In genomic region chr19:54209748-54210494, GRCh38 we compare ENCODE assay signal across 8 cellular contexts. TPM values are rescaled to one million over a fixed set of nuclear protein-coding genes. Genes with fewer than 3 reads are reported as not detected.
DNase-seq lines count a peak whose midpoint lies in the region; ATAC-seq and TF ChIP-seq lines count a peak whose summit lies in the region.

No MANE protein-coding gene starts in this region.

- H3K27me3 ChIP-seq in right lobe of liver (no peaks in the 10 kb centered on the region), stomach (no peaks in the 10 kb centered on the region)

- DNase-seq in DMS79 (lab: John Stamatoyannopoulos, UW) (peak; percentile 97), MV-4-11 (lab: John Stamatoyannopoulos, UW) (peak; percentile 87), SK-MEL-5 (ENCODE audit: low read depth, low spot score) (peak; percentile 97), right lobe of liver (peak; percentile 92 to 98 (median 94)), stomach (peak; percentile 97), germinal center (ENCODE audit: low spot score) (no peak)

- TF ChIP-seq EP300 in stomach (IDR thresholded peaks at IDR 0.05), result no peak

- peak overlapping the region; percentile 94 for H3K27ac Mint-ChIP-seq in dendritic cell treated with granulocyte-macrophage colony-stimulating factor and Interleukin-4, amounts not matched to agents 40 ng/mL and 50 ng/mL, for 4 days

- intact Hi-C loops in dendritic cell treated with granulocyte-macrophage colony-stimulating factor and Interleukin-4, amounts not matched to agents 40 ng/mL and 50 ng/mL, for 4 days (cut with micrococcal nuclease), result loop anchor here (2.0 to 10.0 kb wide), 4 partner anchors 13 to 175 kb away; partner anchors contain the start of gene LILRB3
- intact Hi-C loops in right lobe of liver (cut with DNase I), result no loop called here
- intact Hi-C loops in stomach (cut with DNase I; ENCODE audit: low total_unique reads), result no loop called here

- TF ChIP-seq POLR2A in right lobe of liver (IDR thresholded peaks at IDR 0.05) (peak; percentile 54), stomach (IDR thresholded peaks at IDR 0.05) (no peak)

- peak; percentile 67 to 83 (median 78) for ATAC-seq in right lobe of liver
- no peak for ATAC-seq in GM19455 (IDR thresholded peaks at IDR 0.05; ENCODE audit: unreplicated experiment)

- H3K9me3 Mint-ChIP-seq in dendritic cell treated with granulocyte-macrophage colony-stimulating factor and Interleukin-4, amounts not matched to agents 40 ng/mL and 50 ng/mL, for 4 days, result no peaks in the 10 kb centered on the region

- peaks cover 81% of the 10 kb centered on the region for H3K4me1 Mint-ChIP-seq in dendritic cell treated with granulocyte-macrophage colony-stimulating factor and Interleukin-4, amounts not matched to agents 40 ng/mL and 50 ng/mL, for 4 days (ENCODE audit: low read depth)

- H3K4me1 ChIP-seq in right lobe of liver (peaks cover 0 to 71% (median 35%) of the 10 kb centered on the region in 4 donors), stomach (peaks cover 52 to 65% (median 64%) of the 10 kb centered on the region in 4 donors)

- no peaks in the 10 kb centered on the region for H3K27me3 Mint-ChIP-seq in dendritic cell treated with granulocyte-macrophage colony-stimulating factor and Interleukin-4, amounts not matched to agents 40 ng/mL and 50 ng/mL, for 4 days

- H3K27ac ChIP-seq in right lobe of liver (peak overlapping the region; percentile 86 to 98 (median 91)), stomach (peak overlapping the region; percentile 81 to 94 (median 89))

- H3K36me3 ChIP-seq in right lobe of liver (peaks cover 9 to 31% (median 19%) of the 10 kb centered on the region in 4 donors), stomach (peaks cover 31 to 40% (median 37%) of the 10 kb centered on the region in 4 donors)

- H3K4me3 Mint-ChIP-seq in dendritic cell treated with granulocyte-macrophage colony-stimulating factor and Interleukin-4, amounts not matched to agents 40 ng/mL and 50 ng/mL, for 4 days, result peak overlapping the region; percentile 61

- H3K36me3 Mint-ChIP-seq in dendritic cell treated with granulocyte-macrophage colony-stimulating factor and Interleukin-4, amounts not matched to agents 40 ng/mL and 50 ng/mL, for 4 days (ENCODE audit: low read depth), result peaks cover 55% of the 10 kb centered on the region

- in situ Hi-C loops in SK-MEL-5 (cut with HindIII; ENCODE audit: low pct_unique_long_range_greater_than_20kb, low sequenced_read_pairs), result no loop called here

- peak overlapping the region; percentile 17 to 53 (median 40) for H3K4me3 ChIP-seq in right lobe of liver
- peak overlapping the region in 1 of 4 donors; percentile 15 for H3K4me3 ChIP-seq in stomach

- no peak for TF ChIP-seq CTCF in right lobe of liver (IDR thresholded peaks at IDR 0.05)
- TF ChIP-seq CTCF in stomach (IDR thresholded peaks at IDR 0.05), result no peak

- no peaks in the 10 kb centered on the region for H3K9me3 ChIP-seq in right lobe of liver
- no peaks in the 10 kb centered on the region for H3K9me3 ChIP-seq in stomach

- WGBS in right lobe of liver (ENCODE audit: insufficient coverage, low coverage, low lambda C conversion rate, missing lambda C conversion rate), result 10% methylated on average over 10 of the region's 11 CpGs
- WGBS in stomach, 5 donors, result 14 to 26% (median 21%) methylated on average over 11 of the region's 11 CpGs

RNA-seq across cellular contexts. Expression of gene RPS9, which starts 9.3 kb away (rescaled TPM):
- total RNA-seq in SK-MEL-5 (2014; rRNA removed; shearing (Covaris generic)), result 2,354 and 2,678 TPM in 2 replicates
- 1,458 and 1,816 TPM in 2 replicates for polyA plus RNA-seq in SK-MEL-5 (2015; cell fraction: cytosol; rRNA removed)
- 255 and 330 TPM in 2 replicates for polyA plus RNA-seq in SK-MEL-5 (2015; cell fraction: nucleus; rRNA removed)
- total RNA-seq in right lobe of liver (100 to 1,000 TPM; 399 to 706 (median 486) TPM), stomach (1,000 to 10,000 TPM in 4 of 5 donors, 100 to 1,000 TPM in 1; 634 to 2,012 (median 1,471) TPM)
- 1,000 to 10,000 TPM; 4,159 to 5,346 (median 4,356) TPM for polyA plus RNA-seq in stomach

RNA-seq across cellular contexts. Expression of gene LILRB3, which starts 12.9 kb away (rescaled TPM):
- 1.1 TPM in 1 of 2 replicates, not detected in the other for total RNA-seq in SK-MEL-5 (2014; rRNA removed; shearing (Covaris generic))
- 0.14 TPM in 1 of 2 replicates, not detected in the other for polyA plus RNA-seq in SK-MEL-5 (2015; cell fraction: cytosol; rRNA removed)
- 0.31 TPM in 1 of 2 replicates, not detected in the other for polyA plus RNA-seq in SK-MEL-5 (2015; cell fraction: nucleus; rRNA removed)
- total RNA-seq in right lobe of liver (1 to 10 TPM; 1.3 to 8.7 (median 6.2) TPM), stomach (10 to 100 TPM in 1 of 5 donors, 1 to 10 TPM in 2, under 1 TPM in 1, not detected in 1; 0.89 to 74.7 (median 2.4) TPM)
- 1 to 10 TPM; 1.7 to 3.0 (median 2.5) TPM for polyA plus RNA-seq in stomach

RNA-seq across cellular contexts. Expression of gene TSEN34, which starts 18.8 kb away (rescaled TPM):
- 46.1 and 49.0 TPM in 2 replicates for total RNA-seq in SK-MEL-5 (2014; rRNA removed; shearing (Covaris generic))
- polyA plus RNA-seq in SK-MEL-5 (2015; cell fraction: cytosol; rRNA removed), result 77.5 and 89.8 TPM in 2 replicates
- 13.8 and 24.9 TPM in 2 replicates for polyA plus RNA-seq in SK-MEL-5 (2015; cell fraction: nucleus; rRNA removed)
- total RNA-seq in right lobe of liver (10 to 100 TPM; 11.8 to 31.9 (median 17.9) TPM), stomach (100 to 1,000 TPM in 1 of 5 donors, 10 to 100 TPM in 4; 25.5 to 147 (median 34.5) TPM)
- 10 to 100 TPM; 35.3 to 54.1 (median 45.1) TPM for polyA plus RNA-seq in stomach

RNA-seq across cellular contexts. Expression of gene MBOAT7, which starts 20.5 kb away (rescaled TPM):
- 32.8 and 33.6 TPM in 2 replicates for total RNA-seq in SK-MEL-5 (2014; rRNA removed; shearing (Covaris generic))
- 95.9 and 138 TPM in 2 replicates for polyA plus RNA-seq in SK-MEL-5 (2015; cell fraction: cytosol; rRNA removed)
- polyA plus RNA-seq in SK-MEL-5 (2015; cell fraction: nucleus; rRNA removed), result 43.8 and 59.3 TPM in 2 replicates
- total RNA-seq in right lobe of liver, result 10 to 100 TPM; 26.6 to 57.7 (median 32.9) TPM
- total RNA-seq in stomach, result 1,000 to 10,000 TPM in 1 of 5 donors, 100 to 1,000 TPM in 1, 10 to 100 TPM in 3; 22.0 to 1,215 (median 95.1) TPM
- 10 to 100 TPM; 14.1 to 20.6 (median 19.1) TPM for polyA plus RNA-seq in stomach

RNA-seq across cellular contexts. Expression of gene LILRA6, which starts 32.7 kb away (rescaled TPM):
- total RNA-seq in SK-MEL-5 (2014; rRNA removed; shearing (Covaris generic)), result 0.16 TPM in 1 of 2 replicates, not detected in the other
- not detected in 2 replicates for polyA plus RNA-seq in SK-MEL-5 (2015; cell fraction: cytosol; rRNA removed)
- polyA plus RNA-seq in SK-MEL-5 (2015; cell fraction: nucleus; rRNA removed), result 1.7 TPM in 1 of 2 replicates, not detected in the other
- 1 to 10 TPM in 3 of 6 experiments, under 1 TPM in 3; 0.61 to 4.9 (median 0.98) TPM for total RNA-seq in right lobe of liver
- total RNA-seq in stomach, result 1 to 10 TPM in 2 of 5 donors, under 1 TPM in 2, not detected in 1; 0.37 to 3.8 (median 1.4) TPM
- 1 to 10 TPM in 1 of 3 donors, under 1 TPM in 2; 0.20 to 1.8 (median 0.81) TPM for polyA plus RNA-seq in stomach
